In genomic region chr11:18171377-18172000, GRCh38 we compare ENCODE assay signal across 10 cellular contexts. TPM values are rescaled to one million over a fixed set of nuclear protein-coding genes. Genes with fewer than 3 reads are reported as not detected.
A peak's percentile ranks its signal among the peaks of the same experiment; 100 is the strongest.
DNase-seq lines count a peak whose midpoint lies in the region; ATAC-seq, FAIRE-seq and TF ChIP-seq lines count a peak whose summit lies in the region.
"Had no signal": no experiment of that assay in that cellular context is flagged by ENCODE, and none has a peak within 500 bp of the region (broad histone marks: within the 10 kb centered on the region; RNA-seq: fewer than 3 reads in every experiment).

No MANE protein-coding gene starts in this region.

- no peaks in the 10 kb centered on the region for H3K9me3 ChIP-seq in right lobe of liver

- no peak for FAIRE-seq in RCC 7860 (lab: Jason Lieb, UNC)

- no peak overlapping the region for H3K4me3 ChIP-seq in right lobe of liver
- H3K4me3 ChIP-seq: BLaER1 had no signal

- 54% methylated on average over 4 of the region's 4 CpGs for WGBS in right lobe of liver (ENCODE audit: insufficient coverage, low coverage, low lambda C conversion rate, missing lambda C conversion rate)

- TF ChIP-seq POLR2A in right lobe of liver (IDR thresholded peaks at IDR 0.05) = no peak

- ATAC-seq in right lobe of liver = peak; percentile 95 to 99 (median 98)

- TF ChIP-seq CTCF in VCaP (conservative IDR thresholded peaks at IDR 0.05) (peak; percentile 90), right lobe of liver (IDR thresholded peaks at IDR 0.05) (peak; percentile 61 to 79 (median 74))

- no peak overlapping the region for H3K27ac ChIP-seq in VCaP
- no peak overlapping the region for H3K27ac ChIP-seq in right lobe of liver
- H3K27ac ChIP-seq: BLaER1 had no signal

- H3K36me3 ChIP-seq in right lobe of liver = no peaks in the 10 kb centered on the region
- H3K36me3 ChIP-seq: BLaER1 had no signal

- no peaks in the 10 kb centered on the region for H3K4me1 ChIP-seq in right lobe of liver
- H3K4me1 ChIP-seq: BLaER1 had no signal

- H3K27me3 ChIP-seq in right lobe of liver = no peaks in the 10 kb centered on the region
- H3K27me3 ChIP-seq: BLaER1 had no signal

- DNase-seq in NCI-H1417 (lab: John Stamatoyannopoulos, UW) (peak in 2 of 3 experiments; percentile 13 to 64), NCI-H1417 treated with DMSO at 0.1 percent for 48 hours (lab: John Stamatoyannopoulos, UW) (no peak), HuH-7.5 (ENCODE audit: low spot score) (peak; percentile 52), right lobe of liver (peak; percentile 47 to 68 (median 64)), RCC 7860 (ENCODE audit: low spot score) (no peak)
- no peak for DNase-seq in activated effector memory CD4-positive, alpha-beta T cell treated with anti-CD3 and anti-CD28 coated beads, Interleukin-2, amount 50 U/mL, for 16 hours
- DNase-seq in stimulated activated naive CD4-positive, alpha-beta T cell (lab: John Stamatoyannopoulos, UW) = no peak

- intact Hi-C loops in right lobe of liver (cut with DNase I) = no loop called here

RNA-seq across cellular contexts. Expression of gene MRGPRX4, which starts 1.1 kb away (rescaled TPM):
- total RNA-seq in right lobe of liver = not detected
- total RNA-seq: activated CD8-positive, alpha-beta memory T cell treated with anti-CD3 and anti-CD28 coated beads for 36 hours had no signal

RNA-seq across cellular contexts. Expression of gene MRGPRX3, which starts 39.1 kb away (rescaled TPM):
- under 1 TPM in 1 of 6 experiments, not detected in 5; 0.16 TPM for total RNA-seq in right lobe of liver
- total RNA-seq: activated CD8-positive, alpha-beta memory T cell treated with anti-CD3 and anti-CD28 coated beads for 36 hours had no signal

Comparison
In these comparisons a context has a peak if more than half of its experiments do, and no peak if none do; other contexts are left out.
1. DNase-seq: peak in NCI-H1417 (2 of 3), HuH-7.5 (single experiment) and right lobe of liver (3 of 3); none in NCI-H1417 treated with DMSO at 0.1 percent for 48 hours (single experiment), activated effector memory CD4-positive, alpha-beta T cell treated with anti-CD3 and anti-CD28 coated beads, Interleukin-2, amount 50 U/mL, for 16 hours (single experiment), RCC 7860 (single experiment) and stimulated activated naive CD4-positive, alpha-beta T cell (0 of 6).